1 cellular context compared by ENCODE assay signal in genomic region chr1:202861420-202862121, GRCh38.
A peak's percentile ranks its signal among the peaks of the same experiment; 100 is the strongest.
TF ChIP-seq lines count a peak whose summit lies in the region.

No MANE protein-coding gene starts in this region.

TF ChIP-seq in K562, 482 proteins besides CTCF, POLR2A, EP300 and RAD21 (continued from another document and continues in another):
- TF ChIP-seq ZNF512 (tag; IDR thresholded peaks at IDR 0.05): no peak
- no peak for TF ChIP-seq ZNF165 (CRISPR knock-in tag; IDR thresholded peaks at IDR 0.05; ENCODE audit: borderline replicate concordance)
- no peak for TF ChIP-seq KLF16 (IDR thresholded peaks at IDR 0.05)
- no peak for TF ChIP-seq KDM5B (IDR thresholded peaks at IDR 0.05; ENCODE audit: insufficient replicate concordance, low read depth, low read length)
- no peak for TF ChIP-seq NCOA1 (IDR thresholded peaks at IDR 0.05; ENCODE audit: low read depth)
- no peak for TF ChIP-seq U2AF2 (optimal IDR thresholded peaks at IDR 0.05; ENCODE audit: low read depth, low read length)
- TF ChIP-seq ETS1 (conservative IDR thresholded peaks at IDR 0.05; ENCODE audit: control insufficient read depth, low read depth, low read length): no peak
- TF ChIP-seq ZNF23 (CRISPR knock-in tag; IDR thresholded peaks at IDR 0.05): no peak
- TF ChIP-seq EZH2 (IDR thresholded peaks at IDR 0.05; ENCODE audit: borderline replicate concordance, low read depth, low read length): no peak
- TF ChIP-seq TAF7 (tag; IDR thresholded peaks at IDR 0.05): no peak
- no peak for TF ChIP-seq GTF2B (IDR thresholded peaks at IDR 0.05; ENCODE audit: extremely low read depth, insufficient read length)
- no peak for TF ChIP-seq HMG20B (CRISPR knock-in tag; IDR thresholded peaks at IDR 0.05)
- no peak for TF ChIP-seq NR3C1 (CRISPR knock-in tag; IDR thresholded peaks at IDR 0.05)
- no peak for TF ChIP-seq RNF219 (CRISPR knock-in tag; IDR thresholded peaks at IDR 0.05)
- no peak for TF ChIP-seq ZNF75A (CRISPR knock-in tag; IDR thresholded peaks at IDR 0.05)
- TF ChIP-seq CCNT2 (IDR thresholded peaks at IDR 0.05; ENCODE audit: borderline replicate concordance, extremely low read depth, insufficient read length, low read depth, low read length): no peak
- no peak for TF ChIP-seq RBBP5 (IDR thresholded peaks at IDR 0.05; ENCODE audit: borderline replicate concordance, insufficient read depth, low read length, poor library complexity, severe bottlenecking)
- no peak for TF ChIP-seq CBX1 (IDR thresholded peaks at IDR 0.05; ENCODE audit: low read depth)
- no peak for TF ChIP-seq SREBF2 (CRISPR knock-in tag; IDR thresholded peaks at IDR 0.05)
- no peak for TF ChIP-seq ZNF133 (CRISPR knock-in tag; IDR thresholded peaks at IDR 0.05)
- TF ChIP-seq PHTF2 (CRISPR knock-in tag; IDR thresholded peaks at IDR 0.05): no peak
- TF ChIP-seq USF1 (CRISPR knock-in tag; IDR thresholded peaks at IDR 0.05): no peak
- TF ChIP-seq TAF15 (IDR thresholded peaks at IDR 0.05; ENCODE audit: low read depth, low read length): no peak
- no peak for TF ChIP-seq XRCC4 (IDR thresholded peaks at IDR 0.05; ENCODE audit: extremely low read depth, insufficient read depth, insufficient read length)
- no peak for TF ChIP-seq TFE3 (CRISPR knock-in tag; IDR thresholded peaks at IDR 0.05)
- TF ChIP-seq ZC3H4 (CRISPR knock-in tag; IDR thresholded peaks at IDR 0.05; ENCODE audit: borderline replicate concordance): no peak
- no peak for TF ChIP-seq ZNF778 (CRISPR knock-in tag; IDR thresholded peaks at IDR 0.05)
- TF ChIP-seq ADNP (tag; IDR thresholded peaks at IDR 0.05): no peak
- no peak for TF ChIP-seq MCM2 (IDR thresholded peaks at IDR 0.05; ENCODE audit: low read depth)
- TF ChIP-seq BHLHE40 (IDR thresholded peaks at IDR 0.05; ENCODE audit: low read length): no peak
- no peak for TF ChIP-seq HDAC8 (tag; IDR thresholded peaks at IDR 0.05)
- no peak for TF ChIP-seq NFXL1 (CRISPR knock-in tag; IDR thresholded peaks at IDR 0.05)
- no peak for TF ChIP-seq ZNF311 (CRISPR knock-in tag; IDR thresholded peaks at IDR 0.05)
- no peak for TF ChIP-seq ZNF717 (CRISPR knock-in tag; IDR thresholded peaks at IDR 0.05)
- peak; percentile 64; the same call in 1 of the 2 replicates for TF ChIP-seq XRCC5 (IDR thresholded peaks at IDR 0.05; ENCODE audit: low read depth, low read length)
- TF ChIP-seq STAT6 (CRISPR knock-in tag; IDR thresholded peaks at IDR 0.05): peak; percentile 72; the same call in 1 of the 2 replicates
- TF ChIP-seq MNT (conservative IDR thresholded peaks at IDR 0.05): peak in 1 of 2 experiments; percentile 21; a peak in 2 of 4 replicates
- no peak for TF ChIP-seq ZNF707 (CRISPR knock-in tag; conservative IDR thresholded peaks at IDR 0.05)
- TF ChIP-seq MITF (IDR thresholded peaks at IDR 0.05): no peak
- TF ChIP-seq GTF2E2 (tag; IDR thresholded peaks at IDR 0.05): no peak
- no peak for TF ChIP-seq GMEB1 (CRISPR knock-in tag; IDR thresholded peaks at IDR 0.05)
- no peak for TF ChIP-seq HDGF (IDR thresholded peaks at IDR 0.05)
- no peak for TF ChIP-seq JUND (IDR thresholded peaks at IDR 0.05; ENCODE audit: borderline replicate concordance, low read depth, low read length)
- no peak; the same call in 2 of the 3 replicates for TF ChIP-seq JUND (tag; IDR thresholded peaks at IDR 0.05; ENCODE audit: borderline replicate concordance, low read depth, low read length)
- TF ChIP-seq SNIP1 (IDR thresholded peaks at IDR 0.05; ENCODE audit: low read depth): no peak
- no peak for TF ChIP-seq FOXJ3 (CRISPR knock-in tag; IDR thresholded peaks at IDR 0.05)
- TF ChIP-seq ZBTB11 (CRISPR knock-in tag; IDR thresholded peaks at IDR 0.05): no peak
- no peak for TF ChIP-seq KLF13 (tag; IDR thresholded peaks at IDR 0.05; ENCODE audit: borderline replicate concordance, low read depth)
